In the genomic region with DNA sequence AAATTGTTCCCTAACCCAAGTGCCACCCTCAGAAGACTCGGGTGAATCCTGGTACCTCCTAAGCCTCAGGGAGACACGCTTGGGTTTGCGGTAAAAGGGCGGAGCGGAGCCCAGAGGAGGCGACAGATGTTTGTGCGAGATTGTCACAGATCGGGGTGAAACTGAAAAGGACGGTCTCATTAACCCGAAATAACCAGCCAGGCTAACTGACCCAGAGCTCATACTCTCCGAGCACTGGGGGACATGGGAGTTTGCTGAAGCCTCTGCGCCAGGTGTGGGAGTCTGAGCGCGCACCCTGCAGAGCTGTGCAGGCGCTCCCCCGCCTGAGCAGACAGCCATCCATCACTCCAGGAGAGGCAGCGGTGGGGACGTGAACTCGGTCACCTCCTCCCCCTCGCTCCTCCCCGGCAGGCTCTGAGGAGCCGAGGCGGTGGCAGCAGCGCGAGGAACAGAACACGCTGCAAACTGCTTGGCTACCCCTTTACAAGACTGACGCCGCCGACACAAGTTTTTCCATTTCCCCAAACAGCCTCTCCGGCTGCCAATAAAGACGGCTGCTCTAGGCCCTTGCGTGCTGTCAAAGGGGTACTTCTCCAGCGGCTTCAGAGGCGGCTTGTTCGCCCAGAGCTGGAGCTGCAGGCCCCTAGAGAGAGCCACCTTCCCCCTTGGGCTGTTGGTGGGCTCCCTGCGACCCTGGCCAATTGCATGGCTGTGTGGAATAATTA, we compare ENCODE assay signal across 1 cellular context.
TF ChIP-seq lines count a peak whose summit lies in the region.

No MANE protein-coding gene starts in this region.

TF ChIP-seq in GM12878, 131 proteins besides CTCF, POLR2A, EP300 and RAD21 (continued from another document and continues in another):
- TF ChIP-seq, protein P1, sequence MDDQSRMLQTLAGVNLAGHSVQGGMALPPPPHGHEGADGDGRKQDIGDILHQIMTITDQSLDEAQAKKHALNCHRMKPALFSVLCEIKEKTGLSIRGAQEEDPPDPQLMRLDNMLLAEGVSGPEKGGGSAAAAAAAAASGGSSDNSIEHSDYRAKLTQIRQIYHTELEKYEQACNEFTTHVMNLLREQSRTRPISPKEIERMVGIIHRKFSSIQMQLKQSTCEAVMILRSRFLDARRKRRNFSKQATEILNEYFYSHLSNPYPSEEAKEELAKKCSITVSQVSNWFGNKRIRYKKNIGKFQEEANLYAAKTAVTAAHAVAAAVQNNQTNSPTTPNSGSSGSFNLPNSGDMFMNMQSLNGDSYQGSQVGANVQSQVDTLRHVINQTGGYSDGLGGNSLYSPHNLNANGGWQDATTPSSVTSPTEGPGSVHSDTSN (IDR thresholded peaks at IDR 0.05; ENCODE audit: insufficient replicate concordance, low read depth, low read length) = peak; percentile 89
- TF ChIP-seq MXI1 (IDR thresholded peaks at IDR 0.05; ENCODE audit: low read depth, low read length) (no peak), GATAD2B (conservative IDR thresholded peaks at IDR 0.05; ENCODE audit: low read depth) (0 out of 2 replicates have a peak, but pooled peaks have one; percentile 34), CHD2 (IDR thresholded peaks at IDR 0.05; ENCODE audit: borderline replicate concordance, low read depth, low read length) (no peak; the same call in 1 of the 2 replicates), MTA2 (IDR thresholded peaks at IDR 0.05; ENCODE audit: low read depth) (peak; percentile 59; the same call in 1 of the 2 replicates), ZNF384 (IDR thresholded peaks at IDR 0.05; ENCODE audit: borderline replicate concordance, low read depth, low read length) (no peak), NR2F1 (conservative IDR thresholded peaks at IDR 0.05) (peak; percentile 41; the same call in 1 of the 2 replicates), FOXK2 (IDR thresholded peaks at IDR 0.05) (no peak), HDAC2 (IDR thresholded peaks at IDR 0.05) (no peak), CREB1 (IDR thresholded peaks at IDR 0.05; ENCODE audit: low read depth) (no peak), HDAC6 (IDR thresholded peaks at IDR 0.05; ENCODE audit: unreplicated experiment) (no peak), SMC3 (IDR thresholded peaks at IDR 0.05; ENCODE audit: borderline replicate concordance, low read length) (peak; percentile 11; the same call in 1 of the 2 replicates), BACH1 (IDR thresholded peaks at IDR 0.05; ENCODE audit: borderline replicate concordance) (0 out of 2 replicates have a peak, but pooled peaks have one; percentile 20), SUPT20H (IDR thresholded peaks at IDR 0.05; ENCODE audit: borderline replicate concordance, control insufficient read depth, low read depth, low read length) (no peak), SUZ12 (IDR thresholded peaks at IDR 0.05; ENCODE audit: unreplicated experiment) (no peak), IKZF1 (conservative IDR thresholded peaks at IDR 0.05) (peak; percentile 58; the same call in 1 of the 2 replicates), PAX8 (IDR thresholded peaks at IDR 0.05) (no peak), MEF2B (IDR thresholded peaks at IDR 0.05; ENCODE audit: partially characterized antibody, poor library complexity, severe bottlenecking) (no peak)
- TF ChIP-seq, protein P2, sequence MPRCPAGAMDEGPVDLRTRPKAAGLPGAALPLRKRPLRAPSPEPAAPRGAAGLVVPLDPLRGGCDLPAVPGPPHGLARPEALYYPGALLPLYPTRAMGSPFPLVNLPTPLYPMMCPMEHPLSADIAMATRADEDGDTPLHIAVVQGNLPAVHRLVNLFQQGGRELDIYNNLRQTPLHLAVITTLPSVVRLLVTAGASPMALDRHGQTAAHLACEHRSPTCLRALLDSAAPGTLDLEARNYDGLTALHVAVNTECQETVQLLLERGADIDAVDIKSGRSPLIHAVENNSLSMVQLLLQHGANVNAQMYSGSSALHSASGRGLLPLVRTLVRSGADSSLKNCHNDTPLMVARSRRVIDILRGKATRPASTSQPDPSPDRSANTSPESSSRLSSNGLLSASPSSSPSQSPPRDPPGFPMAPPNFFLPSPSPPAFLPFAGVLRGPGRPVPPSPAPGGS (IDR thresholded peaks at IDR 0.05; ENCODE audit: borderline replicate concordance, insufficient read depth, low read depth, low read length, poor library complexity, severe bottlenecking) = no peak
- TF ChIP-seq, protein P3, sequence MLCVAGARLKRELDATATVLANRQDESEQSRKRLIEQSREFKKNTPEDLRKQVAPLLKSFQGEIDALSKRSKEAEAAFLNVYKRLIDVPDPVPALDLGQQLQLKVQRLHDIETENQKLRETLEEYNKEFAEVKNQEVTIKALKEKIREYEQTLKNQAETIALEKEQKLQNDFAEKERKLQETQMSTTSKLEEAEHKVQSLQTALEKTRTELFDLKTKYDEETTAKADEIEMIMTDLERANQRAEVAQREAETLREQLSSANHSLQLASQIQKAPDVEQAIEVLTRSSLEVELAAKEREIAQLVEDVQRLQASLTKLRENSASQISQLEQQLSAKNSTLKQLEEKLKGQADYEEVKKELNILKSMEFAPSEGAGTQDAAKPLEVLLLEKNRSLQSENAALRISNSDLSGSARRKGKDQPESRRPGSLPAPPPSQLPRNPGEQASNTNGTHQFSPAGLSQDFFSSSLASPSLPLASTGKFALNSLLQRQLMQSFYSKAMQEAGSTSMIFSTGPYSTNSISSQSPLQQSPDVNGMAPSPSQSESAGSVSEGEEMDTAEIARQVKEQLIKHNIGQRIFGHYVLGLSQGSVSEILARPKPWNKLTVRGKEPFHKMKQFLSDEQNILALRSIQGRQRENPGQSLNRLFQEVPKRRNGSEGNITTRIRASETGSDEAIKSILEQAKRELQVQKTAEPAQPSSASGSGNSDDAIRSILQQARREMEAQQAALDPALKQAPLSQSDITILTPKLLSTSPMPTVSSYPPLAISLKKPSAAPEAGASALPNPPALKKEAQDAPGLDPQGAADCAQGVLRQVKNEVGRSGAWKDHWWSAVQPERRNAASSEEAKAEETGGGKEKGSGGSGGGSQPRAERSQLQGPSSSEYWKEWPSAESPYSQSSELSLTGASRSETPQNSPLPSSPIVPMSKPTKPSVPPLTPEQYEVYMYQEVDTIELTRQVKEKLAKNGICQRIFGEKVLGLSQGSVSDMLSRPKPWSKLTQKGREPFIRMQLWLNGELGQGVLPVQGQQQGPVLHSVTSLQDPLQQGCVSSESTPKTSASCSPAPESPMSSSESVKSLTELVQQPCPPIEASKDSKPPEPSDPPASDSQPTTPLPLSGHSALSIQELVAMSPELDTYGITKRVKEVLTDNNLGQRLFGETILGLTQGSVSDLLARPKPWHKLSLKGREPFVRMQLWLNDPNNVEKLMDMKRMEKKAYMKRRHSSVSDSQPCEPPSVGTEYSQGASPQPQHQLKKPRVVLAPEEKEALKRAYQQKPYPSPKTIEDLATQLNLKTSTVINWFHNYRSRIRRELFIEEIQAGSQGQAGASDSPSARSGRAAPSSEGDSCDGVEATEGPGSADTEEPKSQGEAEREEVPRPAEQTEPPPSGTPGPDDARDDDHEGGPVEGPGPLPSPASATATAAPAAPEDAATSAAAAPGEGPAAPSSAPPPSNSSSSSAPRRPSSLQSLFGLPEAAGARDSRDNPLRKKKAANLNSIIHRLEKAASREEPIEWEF (IDR thresholded peaks at IDR 0.05; ENCODE audit: insufficient replicate concordance, low read depth, low read length) = no peak
- TF ChIP-seq, protein P4, sequence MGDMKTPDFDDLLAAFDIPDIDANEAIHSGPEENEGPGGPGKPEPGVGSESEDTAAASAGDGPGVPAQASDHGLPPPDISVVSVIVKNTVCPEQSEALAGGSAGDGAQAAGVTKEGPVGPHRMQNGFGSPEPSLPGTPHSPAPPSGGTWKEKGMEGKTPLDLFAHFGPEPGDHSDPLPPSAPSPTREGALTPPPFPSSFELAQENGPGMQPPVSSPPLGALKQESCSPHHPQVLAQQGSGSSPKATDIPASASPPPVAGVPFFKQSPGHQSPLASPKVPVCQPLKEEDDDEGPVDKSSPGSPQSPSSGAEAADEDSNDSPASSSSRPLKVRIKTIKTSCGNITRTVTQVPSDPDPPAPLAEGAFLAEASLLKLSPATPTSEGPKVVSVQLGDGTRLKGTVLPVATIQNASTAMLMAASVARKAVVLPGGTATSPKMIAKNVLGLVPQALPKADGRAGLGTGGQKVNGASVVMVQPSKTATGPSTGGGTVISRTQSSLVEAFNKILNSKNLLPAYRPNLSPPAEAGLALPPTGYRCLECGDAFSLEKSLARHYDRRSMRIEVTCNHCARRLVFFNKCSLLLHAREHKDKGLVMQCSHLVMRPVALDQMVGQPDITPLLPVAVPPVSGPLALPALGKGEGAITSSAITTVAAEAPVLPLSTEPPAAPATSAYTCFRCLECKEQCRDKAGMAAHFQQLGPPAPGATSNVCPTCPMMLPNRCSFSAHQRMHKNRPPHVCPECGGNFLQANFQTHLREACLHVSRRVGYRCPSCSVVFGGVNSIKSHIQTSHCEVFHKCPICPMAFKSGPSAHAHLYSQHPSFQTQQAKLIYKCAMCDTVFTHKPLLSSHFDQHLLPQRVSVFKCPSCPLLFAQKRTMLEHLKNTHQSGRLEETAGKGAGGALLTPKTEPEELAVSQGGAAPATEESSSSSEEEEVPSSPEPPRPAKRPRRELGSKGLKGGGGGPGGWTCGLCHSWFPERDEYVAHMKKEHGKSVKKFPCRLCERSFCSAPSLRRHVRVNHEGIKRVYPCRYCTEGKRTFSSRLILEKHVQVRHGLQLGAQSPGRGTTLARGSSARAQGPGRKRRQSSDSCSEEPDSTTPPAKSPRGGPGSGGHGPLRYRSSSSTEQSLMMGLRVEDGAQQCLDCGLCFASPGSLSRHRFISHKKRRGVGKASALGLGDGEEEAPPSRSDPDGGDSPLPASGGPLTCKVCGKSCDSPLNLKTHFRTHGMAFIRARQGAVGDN (IDR thresholded peaks at IDR 0.05) = peak; percentile 61; the same call in 1 of the 2 replicates
- TF ChIP-seq, protein P5, sequence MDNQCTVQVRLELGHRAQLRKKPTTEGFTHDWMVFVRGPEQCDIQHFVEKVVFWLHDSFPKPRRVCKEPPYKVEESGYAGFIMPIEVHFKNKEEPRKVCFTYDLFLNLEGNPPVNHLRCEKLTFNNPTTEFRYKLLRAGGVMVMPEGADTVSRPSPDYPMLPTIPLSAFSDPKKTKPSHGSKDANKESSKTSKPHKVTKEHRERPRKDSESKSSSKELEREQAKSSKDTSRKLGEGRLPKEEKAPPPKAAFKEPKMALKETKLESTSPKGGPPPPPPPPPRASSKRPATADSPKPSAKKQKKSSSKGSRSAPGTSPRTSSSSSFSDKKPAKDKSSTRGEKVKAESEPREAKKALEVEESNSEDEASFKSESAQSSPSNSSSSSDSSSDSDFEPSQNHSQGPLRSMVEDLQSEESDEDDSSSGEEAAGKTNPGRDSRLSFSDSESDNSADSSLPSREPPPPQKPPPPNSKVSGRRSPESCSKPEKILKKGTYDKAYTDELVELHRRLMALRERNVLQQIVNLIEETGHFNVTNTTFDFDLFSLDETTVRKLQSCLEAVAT (IDR thresholded peaks at IDR 0.05) = 0 out of 2 replicates have a peak, but pooled peaks have one; percentile 26
- TF ChIP-seq, protein P6, sequence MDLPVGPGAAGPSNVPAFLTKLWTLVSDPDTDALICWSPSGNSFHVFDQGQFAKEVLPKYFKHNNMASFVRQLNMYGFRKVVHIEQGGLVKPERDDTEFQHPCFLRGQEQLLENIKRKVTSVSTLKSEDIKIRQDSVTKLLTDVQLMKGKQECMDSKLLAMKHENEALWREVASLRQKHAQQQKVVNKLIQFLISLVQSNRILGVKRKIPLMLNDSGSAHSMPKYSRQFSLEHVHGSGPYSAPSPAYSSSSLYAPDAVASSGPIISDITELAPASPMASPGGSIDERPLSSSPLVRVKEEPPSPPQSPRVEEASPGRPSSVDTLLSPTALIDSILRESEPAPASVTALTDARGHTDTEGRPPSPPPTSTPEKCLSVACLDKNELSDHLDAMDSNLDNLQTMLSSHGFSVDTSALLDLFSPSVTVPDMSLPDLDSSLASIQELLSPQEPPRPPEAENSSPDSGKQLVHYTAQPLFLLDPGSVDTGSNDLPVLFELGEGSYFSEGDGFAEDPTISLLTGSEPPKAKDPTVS (IDR thresholded peaks at IDR 0.05; ENCODE audit: low read depth, low read length) = no peak
- TF ChIP-seq, protein P7, sequence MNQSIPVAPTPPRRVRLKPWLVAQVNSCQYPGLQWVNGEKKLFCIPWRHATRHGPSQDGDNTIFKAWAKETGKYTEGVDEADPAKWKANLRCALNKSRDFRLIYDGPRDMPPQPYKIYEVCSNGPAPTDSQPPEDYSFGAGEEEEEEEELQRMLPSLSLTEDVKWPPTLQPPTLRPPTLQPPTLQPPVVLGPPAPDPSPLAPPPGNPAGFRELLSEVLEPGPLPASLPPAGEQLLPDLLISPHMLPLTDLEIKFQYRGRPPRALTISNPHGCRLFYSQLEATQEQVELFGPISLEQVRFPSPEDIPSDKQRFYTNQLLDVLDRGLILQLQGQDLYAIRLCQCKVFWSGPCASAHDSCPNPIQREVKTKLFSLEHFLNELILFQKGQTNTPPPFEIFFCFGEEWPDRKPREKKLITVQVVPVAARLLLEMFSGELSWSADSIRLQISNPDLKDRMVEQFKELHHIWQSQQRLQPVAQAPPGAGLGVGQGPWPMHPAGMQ (IDR thresholded peaks at IDR 0.05; ENCODE audit: borderline replicate concordance) = no peak
- TF ChIP-seq, protein P8, sequence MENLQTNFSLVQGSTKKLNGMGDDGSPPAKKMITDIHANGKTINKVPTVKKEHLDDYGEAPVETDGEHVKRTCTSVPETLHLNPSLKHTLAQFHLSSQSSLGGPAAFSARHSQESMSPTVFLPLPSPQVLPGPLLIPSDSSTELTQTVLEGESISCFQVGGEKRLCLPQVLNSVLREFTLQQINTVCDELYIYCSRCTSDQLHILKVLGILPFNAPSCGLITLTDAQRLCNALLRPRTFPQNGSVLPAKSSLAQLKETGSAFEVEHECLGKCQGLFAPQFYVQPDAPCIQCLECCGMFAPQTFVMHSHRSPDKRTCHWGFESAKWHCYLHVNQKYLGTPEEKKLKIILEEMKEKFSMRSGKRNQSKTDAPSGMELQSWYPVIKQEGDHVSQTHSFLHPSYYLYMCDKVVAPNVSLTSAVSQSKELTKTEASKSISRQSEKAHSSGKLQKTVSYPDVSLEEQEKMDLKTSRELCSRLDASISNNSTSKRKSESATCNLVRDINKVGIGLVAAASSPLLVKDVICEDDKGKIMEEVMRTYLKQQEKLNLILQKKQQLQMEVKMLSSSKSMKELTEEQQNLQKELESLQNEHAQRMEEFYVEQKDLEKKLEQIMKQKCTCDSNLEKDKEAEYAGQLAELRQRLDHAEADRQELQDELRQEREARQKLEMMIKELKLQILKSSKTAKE (IDR thresholded peaks at IDR 0.05; ENCODE audit: low read depth, poor library complexity, severe bottlenecking) = peak; percentile 37
- TF ChIP-seq, protein P9, sequence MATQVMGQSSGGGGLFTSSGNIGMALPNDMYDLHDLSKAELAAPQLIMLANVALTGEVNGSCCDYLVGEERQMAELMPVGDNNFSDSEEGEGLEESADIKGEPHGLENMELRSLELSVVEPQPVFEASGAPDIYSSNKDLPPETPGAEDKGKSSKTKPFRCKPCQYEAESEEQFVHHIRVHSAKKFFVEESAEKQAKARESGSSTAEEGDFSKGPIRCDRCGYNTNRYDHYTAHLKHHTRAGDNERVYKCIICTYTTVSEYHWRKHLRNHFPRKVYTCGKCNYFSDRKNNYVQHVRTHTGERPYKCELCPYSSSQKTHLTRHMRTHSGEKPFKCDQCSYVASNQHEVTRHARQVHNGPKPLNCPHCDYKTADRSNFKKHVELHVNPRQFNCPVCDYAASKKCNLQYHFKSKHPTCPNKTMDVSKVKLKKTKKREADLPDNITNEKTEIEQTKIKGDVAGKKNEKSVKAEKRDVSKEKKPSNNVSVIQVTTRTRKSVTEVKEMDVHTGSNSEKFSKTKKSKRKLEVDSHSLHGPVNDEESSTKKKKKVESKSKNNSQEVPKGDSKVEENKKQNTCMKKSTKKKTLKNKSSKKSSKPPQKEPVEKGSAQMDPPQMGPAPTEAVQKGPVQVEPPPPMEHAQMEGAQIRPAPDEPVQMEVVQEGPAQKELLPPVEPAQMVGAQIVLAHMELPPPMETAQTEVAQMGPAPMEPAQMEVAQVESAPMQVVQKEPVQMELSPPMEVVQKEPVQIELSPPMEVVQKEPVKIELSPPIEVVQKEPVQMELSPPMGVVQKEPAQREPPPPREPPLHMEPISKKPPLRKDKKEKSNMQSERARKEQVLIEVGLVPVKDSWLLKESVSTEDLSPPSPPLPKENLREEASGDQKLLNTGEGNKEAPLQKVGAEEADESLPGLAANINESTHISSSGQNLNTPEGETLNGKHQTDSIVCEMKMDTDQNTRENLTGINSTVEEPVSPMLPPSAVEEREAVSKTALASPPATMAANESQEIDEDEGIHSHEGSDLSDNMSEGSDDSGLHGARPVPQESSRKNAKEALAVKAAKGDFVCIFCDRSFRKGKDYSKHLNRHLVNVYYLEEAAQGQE (IDR thresholded peaks at IDR 0.05; ENCODE audit: low read depth, low read length) = no peak
